ENCODE assay signal across 27 cellular contexts in genomic region chr10:3310016-3310415, GRCh38.
"Had no signal": no experiment of that assay in that cellular context is flagged by ENCODE, and none has a peak within 500 bp of the region (broad histone marks: within the 10 kb centered on the region; RNA-seq: fewer than 3 reads in every experiment).

No MANE protein-coding gene starts in this region.

- H3K4me1 ChIP-seq: esophagus muscularis mucosa, heart left ventricle had no signal

- H3K27me3 ChIP-seq: brain microvascular endothelial cell, esophagus muscularis mucosa, gastrocnemius medialis had no signal

- H3K27ac ChIP-seq: brain microvascular endothelial cell, esophagus muscularis mucosa, foreskin keratinocyte, gastrocnemius medialis, heart left ventricle had no signal

- DNase-seq: activated CD4-positive, alpha-beta memory T cell treated with anti-CD3 and anti-CD28 coated beads for 36 hours; activated CD4-positive, alpha-beta T cell treated with anti-CD3 and anti-CD28 coated beads for 36 hours; activated CD4-positive, alpha-beta T cell treated with anti-CD3 and anti-CD28 coated beads, Interleukin-2, amount 10 ng/mL, durations not matched to agents 24 days and 14 days; activated CD4-positive, CD25-positive, alpha-beta regulatory T cell; activated CD4-positive, CD25-positive, alpha-beta regulatory T cell treated with anti-CD3 and anti-CD28 coated beads, Interleukin-2, amount 50 U/mL, for 72 hours; activated CD8-positive, alpha-beta memory T cell treated with anti-CD3 and anti-CD28 coated beads, Interleukin-2, amount 50 U/mL, for 48 hours; activated CD8-positive, alpha-beta T cell treated with anti-CD3 and anti-CD28 coated beads, Interleukin-2, amount 10 ng/mL, durations not matched to agents 7 days and 5 days; activated effector memory CD4-positive, alpha-beta T cell treated with Interleukin-2 at 50 U/mL for 16 hours; activated gamma-delta T cell treated with Interleukin-2 at 50 U/mL for 16 hours; activated naive CD4-positive, alpha-beta T cell treated with anti-CD3 and anti-CD28 coated beads, Interleukin-2, amount 50 U/mL, for 16 hours; activated naive CD4-positive, alpha-beta T cell treated with Interleukin-2 at 50 U/mL for 16 hours; activated T-cell treated with anti-CD3 and anti-CD28 coated beads for 4 hours; activated T-cell treated with anti-CD3 and anti-CD28 coated beads, Interleukin-2, amount 50 U/mL, for 24 hours; activated T-cell treated with anti-CD3 and anti-CD28 coated beads, Interleukin-2, amount 50 U/mL, for 72 hours; amniotic stem cell; brain microvascular endothelial cell; cortex of kidney; dermis blood vessel endothelial cell; effector CD4-positive, alpha-beta T cell; effector memory CD8-positive, alpha-beta T cell; erythroblast; foreskin keratinocyte; gastrocnemius medialis; glutamatergic neuron; heart left ventricle; T-helper 2 cell had no signal

- H3K4me3 ChIP-seq: esophagus muscularis mucosa, gastrocnemius medialis, heart left ventricle had no signal

- H3K36me3 ChIP-seq: brain microvascular endothelial cell, esophagus muscularis mucosa, gastrocnemius medialis, heart left ventricle had no signal

- H3K9me3 ChIP-seq: gastrocnemius medialis had no signal
